In the genomic region with DNA sequence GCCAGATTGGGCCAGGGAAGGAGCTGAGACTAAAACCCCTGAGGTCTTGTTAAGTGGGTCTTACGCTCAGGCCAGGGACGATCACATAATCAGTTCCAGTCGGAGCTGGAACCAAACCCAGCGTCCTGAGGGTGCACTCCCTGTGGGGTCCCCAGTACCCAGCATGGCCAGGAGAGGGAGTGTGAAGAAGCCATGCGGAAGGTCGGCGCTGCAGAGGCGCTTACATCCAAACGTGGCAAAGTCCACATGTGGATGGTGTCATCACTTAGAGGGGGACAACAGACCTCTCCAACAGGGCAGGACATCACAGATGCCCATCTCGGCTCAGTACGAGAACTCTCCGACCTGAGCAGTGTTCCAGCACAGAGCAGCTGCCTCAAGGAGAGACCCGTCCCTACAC, we compare ENCODE assay signal across 15 cellular contexts. TPM values are rescaled to one million over a fixed set of nuclear protein-coding genes. Genes with fewer than 3 reads are reported as not detected.
DNase-seq lines count a peak whose midpoint lies in the region; ATAC-seq and TF ChIP-seq lines count a peak whose summit lies in the region.
"Had no signal": no experiment of that assay in that cellular context is flagged by ENCODE, and none has a peak within 500 bp of the region (broad histone marks: within the 10 kb centered on the region; RNA-seq: fewer than 3 reads in every experiment).

No MANE protein-coding gene starts in this region.

- H3K27me3 Mint-ChIP-seq in MCF 10A (ENCODE audit: insufficient read depth, unreplicated experiment), result no peaks in the 10 kb centered on the region

- H3K4me3 Mint-ChIP-seq in MCF 10A (ENCODE audit: unreplicated experiment), result no peak overlapping the region

- BruUV-seq in MCF 10A (replicated peaks; lab: Mats Ljungman, UMichigan), result no TSS peak

- no peak overlapping the region for H3K27ac Mint-ChIP-seq in MCF 10A (ENCODE audit: low read depth, unreplicated experiment)

- TF ChIP-seq CTCF in MCF 10A (IDR thresholded peaks at IDR 0.05; ENCODE audit: unreplicated experiment) (peak; percentile 33), breast epithelium (IDR thresholded peaks at IDR 0.05) (no peak), RWPE2 (IDR thresholded peaks at IDR 0.05; ENCODE audit: poor library complexity, severe bottlenecking) (no peak), fibroblast of the aortic adventitia (IDR thresholded peaks at IDR 0.05; ENCODE audit: insufficient read depth, low read length) (peak; percentile 40), tibial artery (IDR thresholded peaks at IDR 0.05) (peak in 1 of 2 experiments; percentile 9)

- H3K36me3 ChIP-seq in breast epithelium (peaks cover 10% of the 10 kb centered on the region), RWPE2 (ENCODE audit: low read depth) (peaks cover 75% of the 10 kb centered on the region), tibial artery (peaks cover 75 to 96% (median 86%) of the 10 kb centered on the region in 3 donors)

- POLR2A ChIA-PET in MCF 10A (lab: Yijun Ruan, JAX), result no interaction called here

- H3K4me1 Mint-ChIP-seq in MCF 10A (ENCODE audit: insufficient read depth, unreplicated experiment), result peaks cover 9% of the 10 kb centered on the region

- H3K4me1 ChIP-seq in breast epithelium, result no peaks in the 10 kb centered on the region
- peaks cover 24% of the 10 kb centered on the region for H3K4me1 ChIP-seq in RWPE2 (ENCODE audit: insufficient read depth, poor library complexity, severe bottlenecking)
- H3K4me1 ChIP-seq in tibial artery, result peaks cover 3 to 47% (median 30%) of the 10 kb centered on the region in 4 donors

- H3K27me3 ChIP-seq in breast epithelium (no peaks in the 10 kb centered on the region), RWPE2 (ENCODE audit: insufficient read depth, poor library complexity, severe bottlenecking) (no peaks in the 10 kb centered on the region), tibial artery (no peaks in the 10 kb centered on the region)

- CTCF ChIA-PET in MCF 10A (lab: Yijun Ruan, JAX), result interaction anchor here (0.8 to 2.6 kb wide), 2 partner anchors 11 to 17 kb away, joined by 4 to 18 read pairs; partner anchors contain the start of gene CYB5R3

- intact Hi-C loops in MCF 10A (cut with micrococcal nuclease) (no loop called here), breast epithelium (cut with DNase I; ENCODE audit: low total_unique reads) (no loop called here), tibial artery (cut with DNase I; ENCODE audit: low total_unique reads) (no loop called here)

- H3K27ac ChIP-seq in breast epithelium (no peak overlapping the region), RWPE2 (ENCODE audit: poor library complexity, severe bottlenecking) (peak overlapping the region; percentile 66), tibial artery (peak overlapping the region; percentile 46 to 82)

- peaks cover 64% of the 10 kb centered on the region for H3K36me3 Mint-ChIP-seq in MCF 10A (ENCODE audit: insufficient read depth, unreplicated experiment)

- no peaks in the 10 kb centered on the region for H3K9me3 Mint-ChIP-seq in MCF 10A (ENCODE audit: unreplicated experiment)

- H3K9me3 ChIP-seq in breast epithelium (no peaks in the 10 kb centered on the region), RWPE2 (ENCODE audit: severe bottlenecking) (no peaks in the 10 kb centered on the region), tibial artery (no peaks in the 10 kb centered on the region)

- TF ChIP-seq POLR2A in breast epithelium (IDR thresholded peaks at IDR 0.05), result no peak

- DNase-seq in MCF 10A (ENCODE audit: unreplicated experiment) (no peak), breast epithelium (ENCODE audit: low spot score in 2 of 2) (no peak), RWPE2 (ENCODE audit: low spot score) (no peak), fibroblast of the aortic adventitia (ENCODE audit: low read depth) (no peak), tibial artery (no peak), KG1 (lab: John Stamatoyannopoulos, UW) (no peak)
- DNase-seq in activated naive CD4-positive, alpha-beta T cell (lab: John Stamatoyannopoulos, UW), result no peak
- DNase-seq: ACHN; activated CD4-positive, alpha-beta T cell treated with anti-CD3 and anti-CD28 coated beads, Interleukin-2, amount 50 U/mL, for 48 hours; mesendoderm; NCI-H226 had no signal

- ATAC-seq in RWPE2 (ENCODE audit: low read depth) (no peak), HG03025 (IDR thresholded peaks at IDR 0.05; ENCODE audit: low FRiP score, unreplicated experiment) (no peak)

- H3K4me3 ChIP-seq in breast epithelium (no peak overlapping the region), RWPE2 (ENCODE audit: severe bottlenecking) (no peak overlapping the region), fibroblast of the aortic adventitia (ENCODE audit: low read depth, low read length) (no peak overlapping the region), tibial artery (no peak overlapping the region)

RNA-seq across cellular contexts. Expression of gene ATP5MGL, which starts 8.3 kb away (rescaled TPM):
- 0.83 and 1.1 TPM in 2 replicates for total RNA-seq in MCF 10A (2022)
- total RNA-seq in breast epithelium, result under 1 TPM in 1 of 3 donors, not detected in 2; 0.73 TPM
- total RNA-seq in fibroblast of the aortic adventitia (ENCODE audit: low replicate concordance), result 1.5 and 3.5 TPM in 2 replicates
- total RNA-seq: glomerular endothelial cell, HT1080, skeletal muscle tissue had no signal

RNA-seq across cellular contexts. Expression of gene CYB5R3, which starts 17.1 kb away (rescaled TPM):
- total RNA-seq in MCF 10A (2022) (104 and 114 TPM in 2 replicates), breast epithelium (100 to 1,000 TPM in 1 of 3 donors, 10 to 100 TPM in 2; 56.5 to 248 (median 87.5) TPM), fibroblast of the aortic adventitia (ENCODE audit: low replicate concordance) (44.4 and 113 TPM in 2 replicates)

RNA-seq across cellular contexts. Expression of gene POLDIP3, which starts 17.4 kb away (rescaled TPM):
- total RNA-seq in MCF 10A (2022), result 49.7 and 51.3 TPM in 2 replicates
- total RNA-seq in breast epithelium, result 10 to 100 TPM; 33.1 to 52.8 (median 38.3) TPM
- 28.6 and 34.1 TPM in 2 replicates for total RNA-seq in fibroblast of the aortic adventitia (ENCODE audit: low replicate concordance)

Comparison
In these comparisons a context has a peak if more than half of its experiments do, and no peak if none do; other contexts are left out.
1. CTCF ChIP-seq: peak in MCF 10A (single experiment) and fibroblast of the aortic adventitia (single experiment); none in breast epithelium (0 of 3) and RWPE2 (single experiment).
2. H3K27ac ChIP-seq: peak in RWPE2 (single experiment) and tibial artery (2 of 2); none in breast epithelium (0 of 2).